Comparison of ENCODE assay signal across 8 cellular contexts in the genomic region with DNA sequence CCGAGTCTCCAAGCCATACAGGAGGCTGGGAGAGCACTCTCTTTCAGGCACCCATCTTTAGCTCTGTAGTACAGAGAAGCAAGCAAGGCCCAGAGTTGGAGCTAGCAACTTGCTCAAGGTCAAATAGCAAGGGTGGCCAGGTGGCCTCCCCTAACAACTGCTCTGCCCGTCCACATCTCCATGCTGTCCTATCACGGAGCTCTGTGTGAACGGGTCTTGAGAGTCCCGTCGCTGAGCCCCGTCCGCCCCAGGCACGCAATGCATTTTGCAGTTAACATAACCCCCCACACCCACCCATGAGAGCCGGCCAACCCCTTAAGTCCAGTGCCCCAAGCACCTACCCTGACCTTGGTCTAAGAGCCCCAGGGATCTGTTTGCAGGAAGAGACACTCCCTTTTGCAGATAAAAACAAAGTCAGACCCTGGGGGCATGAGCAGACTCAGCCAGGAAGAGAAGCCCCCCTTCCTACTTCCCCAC.
DNase-seq lines count a peak whose midpoint lies in the region; ATAC-seq and TF ChIP-seq lines count a peak whose summit lies in the region.

No MANE protein-coding gene starts in this region.

- peak overlapping the region; percentile 85 for H3K27ac ChIP-seq in RWPE2 (ENCODE audit: poor library complexity, severe bottlenecking)
- peak overlapping the region; percentile 98 for H3K27ac ChIP-seq in parathyroid adenoma

- ATAC-seq in RWPE2 (ENCODE audit: low read depth), result no peak

- peak; percentile 53 for TF ChIP-seq POLR2A in erythroblast (IDR thresholded peaks at IDR 0.05; ENCODE audit: low read length)

- POLR2A ChIA-PET in HEK293T (lab: Yijun Ruan, JAX), result interaction anchor here (0.9 to 2.5 kb wide), 3 partner anchors 8 to 88 kb away, joined by 4 to 8 read pairs (median 8); partner anchors contain the start of gene FAF2

- in situ Hi-C loops in GM13977 (cut with MboI; ENCODE audit: low pct_unique_long_range_greater_than_20kb, low sequenced_read_pairs, unreplicated experiment), result no loop called here

- H3K9ac ChIP-seq in parathyroid adenoma, result no peak overlapping the region

- DNase-seq in GM13977 (ENCODE audit: low spot score) (peak; percentile 30), RWPE2 (ENCODE audit: low spot score) (no peak), erythroblast (lab: John Stamatoyannopoulos, UW) (peak; percentile 55), cerebellar cortex (ENCODE audit: low spot score) (no peak), midbrain (lab: John Stamatoyannopoulos, UW) (no peak), HEK293T (ENCODE audit: extremely low spot score) (no peak)
- no peak for DNase-seq in activated CD4-positive, CD25-positive, alpha-beta regulatory T cell (lab: John Stamatoyannopoulos, UW)

- peaks cover 23% of the 10 kb centered on the region for H3K36me3 ChIP-seq in RWPE2 (ENCODE audit: low read depth)
- H3K36me3 ChIP-seq in parathyroid adenoma (ENCODE audit: control insufficient read depth, insufficient read depth, low read length), result no peaks in the 10 kb centered on the region

- H3K9me3 ChIP-seq in RWPE2 (ENCODE audit: severe bottlenecking) (no peaks in the 10 kb centered on the region), parathyroid adenoma (ENCODE audit: control insufficient read depth, low read length) (no peaks in the 10 kb centered on the region)

- H2AFZ ChIP-seq in parathyroid adenoma, result peak overlapping the region; percentile 72

- TF ChIP-seq CTCF in GM13977 (IDR thresholded peaks at IDR 0.05; ENCODE audit: extremely low read depth, insufficient read depth, missing control alignments) (no peak), RWPE2 (IDR thresholded peaks at IDR 0.05; ENCODE audit: poor library complexity, severe bottlenecking) (no peak), parathyroid adenoma (IDR thresholded peaks at IDR 0.05) (no peak)

- peaks cover 14% of the 10 kb centered on the region for H3K79me2 ChIP-seq in parathyroid adenoma

- peak overlapping the region; percentile 99 for H3K4me2 ChIP-seq in parathyroid adenoma (ENCODE audit: low read length)

- H3K4me1 ChIP-seq in RWPE2 (ENCODE audit: insufficient read depth, poor library complexity, severe bottlenecking), result peaks cover 27% of the 10 kb centered on the region
- H3K4me1 ChIP-seq in parathyroid adenoma, result peaks cover 26% of the 10 kb centered on the region

- H3K27me3 ChIP-seq in RWPE2 (ENCODE audit: insufficient read depth, poor library complexity, severe bottlenecking) (no peaks in the 10 kb centered on the region), parathyroid adenoma (ENCODE audit: control insufficient read depth, insufficient read depth, low read length) (no peaks in the 10 kb centered on the region)

- peak overlapping the region; percentile 55 for H3K4me3 ChIP-seq in RWPE2 (ENCODE audit: severe bottlenecking)
- H3K4me3 ChIP-seq in parathyroid adenoma (ENCODE audit: low read depth, low read length), result peak overlapping the region; percentile 100

- CTCF ChIA-PET in HEK293T (lab: Yijun Ruan, JAX), result interaction anchor here (1.1 kb wide), 1 partner anchor 119 kb away, joined by 4 read pairs; no protein-coding TSS in a partner anchor

TF ChIP-seq in HEK293T, 16 proteins besides CTCF, POLR2A, EP300 and RAD21:
- no peak for TF ChIP-seq NFRKB (IDR thresholded peaks at IDR 0.05)
- no peak for TF ChIP-seq ELF4 (IDR thresholded peaks at IDR 0.05)
- no peak for TF ChIP-seq ARNT (IDR thresholded peaks at IDR 0.05)
- TF ChIP-seq BHLHE40 (IDR thresholded peaks at IDR 0.05; ENCODE audit: borderline replicate concordance), result no peak
- no peak for TF ChIP-seq SUZ12 (IDR thresholded peaks at IDR 0.05)
- no peak for TF ChIP-seq LEF1 (IDR thresholded peaks at IDR 0.05; ENCODE audit: borderline replicate concordance)
- no peak for TF ChIP-seq FOXM1 (IDR thresholded peaks at IDR 0.05; ENCODE audit: borderline replicate concordance)
- TF ChIP-seq, protein P1, sequence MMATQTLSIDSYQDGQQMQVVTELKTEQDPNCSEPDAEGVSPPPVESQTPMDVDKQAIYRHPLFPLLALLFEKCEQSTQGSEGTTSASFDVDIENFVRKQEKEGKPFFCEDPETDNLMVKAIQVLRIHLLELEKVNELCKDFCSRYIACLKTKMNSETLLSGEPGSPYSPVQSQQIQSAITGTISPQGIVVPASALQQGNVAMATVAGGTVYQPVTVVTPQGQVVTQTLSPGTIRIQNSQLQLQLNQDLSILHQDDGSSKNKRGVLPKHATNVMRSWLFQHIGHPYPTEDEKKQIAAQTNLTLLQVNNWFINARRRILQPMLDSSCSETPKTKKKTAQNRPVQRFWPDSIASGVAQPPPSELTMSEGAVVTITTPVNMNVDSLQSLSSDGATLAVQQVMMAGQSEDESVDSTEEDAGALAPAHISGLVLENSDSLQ (IDR thresholded peaks at IDR 0.05), result no peak
- no peak for TF ChIP-seq FOXK2 (IDR thresholded peaks at IDR 0.05)
- no peak for TF ChIP-seq TARDBP (IDR thresholded peaks at IDR 0.05)
- no peak for TF ChIP-seq L3MBTL2 (conservative IDR thresholded peaks at IDR 0.05)
- no peak for TF ChIP-seq HDGF (IDR thresholded peaks at IDR 0.05; ENCODE audit: borderline replicate concordance)
- TF ChIP-seq ZNF384 (IDR thresholded peaks at IDR 0.05), result no peak
- no peak for TF ChIP-seq FOXA1 (IDR thresholded peaks at IDR 0.05)
- TF ChIP-seq CTBP1 (IDR thresholded peaks at IDR 0.05; ENCODE audit: borderline replicate concordance), result no peak
- no peak for TF ChIP-seq SP1 (IDR thresholded peaks at IDR 0.05)

Comparison
In these comparisons a context has a peak if more than half of its experiments do, and no peak if none do; other contexts are left out.
1. DNase-seq: peak in GM13977 (single experiment) and erythroblast (2 of 2); none in RWPE2 (single experiment), activated CD4-positive, CD25-positive, alpha-beta regulatory T cell (0 of 4), cerebellar cortex (single experiment), midbrain (single experiment) and HEK293T (single experiment).